In the genomic region with DNA sequence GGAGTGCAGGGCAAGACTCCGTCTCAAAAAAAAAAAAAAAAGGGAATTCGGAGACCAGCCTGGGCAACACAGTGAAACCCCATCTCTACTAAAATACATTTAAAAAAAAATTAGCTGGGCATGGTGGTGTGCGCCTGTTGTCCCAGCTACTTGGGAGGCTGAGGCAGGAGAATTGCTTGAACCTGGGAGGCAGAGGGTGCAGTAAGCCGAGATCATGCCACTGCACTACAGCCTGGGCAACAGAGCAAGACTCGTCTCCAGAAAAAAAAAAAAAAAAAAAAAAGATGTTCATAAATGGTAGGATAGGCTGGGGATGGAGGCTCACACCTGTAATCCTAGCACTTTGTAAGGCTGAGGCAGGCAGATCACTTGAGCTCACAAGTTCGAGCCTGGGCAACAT, we compare ENCODE assay signal across 9 cellular contexts. TPM values are rescaled to one million over a fixed set of nuclear protein-coding genes. Genes with fewer than 3 reads are reported as not detected.
"Had no signal": no experiment of that assay in that cellular context is flagged by ENCODE, and none has a peak within 500 bp of the region (broad histone marks: within the 10 kb centered on the region; RNA-seq: fewer than 3 reads in every experiment).

No MANE protein-coding gene starts in this region.

RNA-seq across cellular contexts. Expression of gene MPL, which starts 32.2 kb away (rescaled TPM):
- total RNA-seq: kidney epithelial cell, mesothelial cell of epicardium, occipital lobe, osteocyte, sigmoid colon, suprapubic skin, thoracic aorta had no signal
- polyA plus RNA-seq: sigmoid colon, small intestine, spleen had no signal
